In the genomic region with DNA sequence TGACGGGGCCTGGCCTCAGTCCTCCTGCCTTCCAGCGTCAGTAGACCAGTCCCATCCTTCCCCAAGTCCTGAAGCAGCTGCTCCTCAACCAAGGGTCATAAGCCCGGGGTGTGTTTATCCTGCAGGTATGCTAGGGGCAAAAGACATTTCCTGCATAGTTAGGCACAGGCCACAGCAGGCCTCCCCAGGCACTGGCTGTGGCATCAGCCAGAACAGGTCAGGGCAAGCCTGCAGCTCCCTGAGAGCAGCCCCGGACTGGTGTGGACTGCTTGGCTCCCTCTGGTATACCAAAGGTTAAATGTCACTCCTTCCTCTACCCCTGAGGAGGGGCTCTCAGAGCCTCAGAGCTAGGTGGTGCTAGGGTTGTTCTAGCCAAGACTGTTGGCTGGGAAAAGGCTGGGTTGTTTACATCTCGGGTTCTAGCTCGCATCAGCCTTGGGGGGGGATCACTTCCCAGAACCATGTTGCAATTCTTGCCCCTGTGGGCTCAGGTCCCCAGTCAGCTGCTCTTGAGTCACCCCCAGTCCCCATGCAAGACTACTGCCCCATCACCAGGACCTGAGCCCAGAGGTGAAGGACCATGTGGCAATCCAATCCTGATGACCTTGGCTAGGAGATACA, we compare ENCODE assay signal across 9 cellular contexts. TPM values are rescaled to one million over a fixed set of nuclear protein-coding genes. Genes with fewer than 3 reads are reported as not detected.
DNase-seq lines count a peak whose midpoint lies in the region; ATAC-seq and TF ChIP-seq lines count a peak whose summit lies in the region.
"Had no signal": no experiment of that assay in that cellular context is flagged by ENCODE, and none has a peak within 500 bp of the region (broad histone marks: within the 10 kb centered on the region; RNA-seq: fewer than 3 reads in every experiment).

No MANE protein-coding gene starts in this region.

- H4K20me1 ChIP-seq in PC-3 (ENCODE audit: low read length) = no peaks in the 10 kb centered on the region

- H3K9ac ChIP-seq in PC-3 (ENCODE audit: low read length) = no peak overlapping the region
- no peak overlapping the region for H3K9ac ChIP-seq in parathyroid adenoma

- H3K27me3 ChIP-seq in BJ (ENCODE audit: control insufficient read depth, insufficient read depth, low read length) = no peaks in the 10 kb centered on the region
- no peaks in the 10 kb centered on the region for H3K27me3 ChIP-seq in PC-3 (ENCODE audit: low read length)
- H3K27me3 ChIP-seq in parathyroid adenoma (ENCODE audit: control insufficient read depth, insufficient read depth, low read length) = no peaks in the 10 kb centered on the region

- intact Hi-C loops in PC-3 (cut with micrococcal nuclease) (no loop called here), mucosa of descending colon (cut with DNase I, micrococcal nuclease) (no loop called here)

- peaks cover 34% of the 10 kb centered on the region for H3K36me3 ChIP-seq in BJ (ENCODE audit: control insufficient read depth, insufficient read depth, low read length)
- H3K36me3 ChIP-seq in PC-3 (ENCODE audit: low read depth, low read length) = peaks cover 19% of the 10 kb centered on the region; the same call in 1 of the 2 replicates
- H3K36me3 ChIP-seq in parathyroid adenoma (ENCODE audit: control insufficient read depth, insufficient read depth, low read length) = no peaks in the 10 kb centered on the region
- no peaks in the 10 kb centered on the region for H3K36me3 ChIP-seq in mucosa of descending colon (ENCODE audit: low read depth)

- POLR2A ChIA-PET in BJ (lab: Charles Lee) = interaction anchor here (1.1 kb wide), 1 partner anchor 12 kb away, joined by 21 read pairs; no protein-coding TSS in a partner anchor
- POLR2A ChIA-PET in PC-3 (lab: Charles Lee; ENCODE audit: unreplicated experiment) = no interaction called here

- DNase-seq in BJ (ENCODE audit: low read depth) (no peak), PC-3 (no peak), fibroblast of peridontal ligament (ENCODE audit: extremely low read depth) (peak; percentile 60), mucosa of descending colon (no peak)
- DNase-seq: stimulated activated CD4-positive, alpha-beta T cell treated with anti-CD3 and anti-CD28 coated beads, Interleukin-12 subunit alpha, Interleukin-12 subunit beta, amount 100 ng/mL, for 4 hours had no signal

- H3K9me2 ChIP-seq in PC-3 (replicated peaks; ENCODE audit: low read length) = no peaks in the 10 kb centered on the region

- H3K9me3 ChIP-seq in PC-3 (ENCODE audit: low read length) (no peaks in the 10 kb centered on the region), parathyroid adenoma (ENCODE audit: control insufficient read depth, low read length) (no peaks in the 10 kb centered on the region), mucosa of descending colon (no peaks in the 10 kb centered on the region)

- peaks cover 22% of the 10 kb centered on the region; the same call in 1 of the 2 replicates for H3K4me1 ChIP-seq in PC-3 (ENCODE audit: insufficient read depth, low read length)
- peaks cover 13% of the 10 kb centered on the region for H3K4me1 ChIP-seq in parathyroid adenoma
- peaks cover 5% of the 10 kb centered on the region for H3K4me1 ChIP-seq in mucosa of descending colon (ENCODE audit: low read depth)

- peaks cover 43% of the 10 kb centered on the region for H3K79me2 ChIP-seq in PC-3 (ENCODE audit: low read length)
- H3K79me2 ChIP-seq in parathyroid adenoma = peaks cover 15% of the 10 kb centered on the region

- CTCF ChIA-PET in BJ (lab: Yijun Ruan, JAX) = interaction anchor here (1.3 to 9.9 kb wide), 4 partner anchors 12 to 91 kb away, joined by 4 to 246 read pairs (median 46); no protein-coding TSS in a partner anchor
- CTCF ChIA-PET in PC-3 (lab: Charles Lee) = no interaction called here

- no TSS peak for BruUV-seq in PC-3 (replicated peaks; lab: Mats Ljungman, UMichigan)

- H3K4me3 ChIP-seq in BJ (ENCODE audit: low read depth, low read length) = peak overlapping the region; percentile 83
- H3K4me3 ChIP-seq in PC-3 (ENCODE audit: low read length) = no peak overlapping the region
- no peak overlapping the region for H3K4me3 ChIP-seq in parathyroid adenoma (ENCODE audit: low read depth, low read length)
- H3K4me3 ChIP-seq in mucosa of descending colon = no peak overlapping the region

- H3F3A ChIP-seq in PC-3 (ENCODE audit: low read length, unreplicated experiment) = peaks cover 6% of the 10 kb centered on the region

- ATAC-seq in PC-3 (no peak), HG02981 (IDR thresholded peaks at IDR 0.05; ENCODE audit: unreplicated experiment) (no peak), GM21619 (IDR thresholded peaks at IDR 0.05; ENCODE audit: unreplicated experiment) (no peak), HG02610 (IDR thresholded peaks at IDR 0.05; ENCODE audit: unreplicated experiment) (no peak), mucosa of descending colon (no peak)

- no peak overlapping the region for H3K27ac ChIP-seq in PC-3 (ENCODE audit: low read length)
- H3K27ac ChIP-seq in parathyroid adenoma = peak overlapping the region; percentile 77

- TF ChIP-seq CTCF in BJ (IDR thresholded peaks at IDR 0.05; ENCODE audit: insufficient read depth, low read depth, low read length) (no peak), PC-3 (conservative IDR thresholded peaks at IDR 0.05; ENCODE audit: low read depth, low read length) (no peak), parathyroid adenoma (IDR thresholded peaks at IDR 0.05) (no peak), mucosa of descending colon (IDR thresholded peaks at IDR 0.05) (no peak)

- peak overlapping the region; percentile 90 for H3K4me2 ChIP-seq in PC-3 (ENCODE audit: low read length)
- H3K4me2 ChIP-seq in parathyroid adenoma (ENCODE audit: low read length) = no peak overlapping the region

- H2AFZ ChIP-seq in PC-3 (ENCODE audit: low read length) (no peak overlapping the region), parathyroid adenoma (peak overlapping the region; percentile 80)

RNA-seq across cellular contexts. Expression of a gene that starts 2.9 kb away (rescaled TPM):
- 327 and 592 TPM in 2 replicates for polyA plus RNA-seq in BJ (2011; rRNA removed)
- 176 and 229 TPM in 2 replicates for polyA minus RNA-seq in BJ (2011; rRNA and poly(A)+ RNA removed)
- total RNA-seq in PC-3 (2014; rRNA removed) = 80.4 and 85.0 TPM in 2 replicates
- total RNA-seq in mucosa of descending colon = 100 to 1,000 TPM in 2 of 3 donors, 10 to 100 TPM in 1; 48.1 to 161 (median 104) TPM

RNA-seq across cellular contexts. Expression of a gene that starts 9.6 kb away (rescaled TPM):
- 66.7 and 78.6 TPM in 2 replicates for polyA plus RNA-seq in BJ (2011; rRNA removed)
- 14.4 and 15.7 TPM in 2 replicates for polyA minus RNA-seq in BJ (2011; rRNA and poly(A)+ RNA removed)
- total RNA-seq in PC-3 (2014; rRNA removed) = 114 and 180 TPM in 2 replicates
- total RNA-seq in mucosa of descending colon = 10 to 100 TPM; 59.1 to 79.1 (median 64.5) TPM

RNA-seq across cellular contexts. Expression of a gene that starts 24.0 kb away (rescaled TPM):
- 7.5 and 9.4 TPM in 2 replicates for polyA plus RNA-seq in BJ (2011; rRNA removed)
- 5.3 and 8.2 TPM in 2 replicates for polyA minus RNA-seq in BJ (2011; rRNA and poly(A)+ RNA removed)
- total RNA-seq in PC-3 (2014; rRNA removed) (not detected in 2 replicates), mucosa of descending colon (10 to 100 TPM in 2 of 3 donors, 1 to 10 TPM in 1; 7.6 to 13.7 (median 13.2) TPM)

RNA-seq across cellular contexts. Expression of a gene that starts 32.3 kb away (rescaled TPM):
- 124 and 308 TPM in 2 replicates for polyA plus RNA-seq in BJ (2011; rRNA removed)
- 190 and 213 TPM in 2 replicates for polyA minus RNA-seq in BJ (2011; rRNA and poly(A)+ RNA removed)
- total RNA-seq in PC-3 (2014; rRNA removed) = 46.5 and 59.3 TPM in 2 replicates
- 100 to 1,000 TPM; 218 to 276 (median 245) TPM for total RNA-seq in mucosa of descending colon

RNA-seq across cellular contexts. Expression of a gene that starts 43.8 kb away (rescaled TPM):
- polyA plus RNA-seq in BJ (2011; rRNA removed) = 0.05 and 0.10 TPM in 2 replicates
- 0.10 and 0.43 TPM in 2 replicates for polyA minus RNA-seq in BJ (2011; rRNA and poly(A)+ RNA removed)
- total RNA-seq in PC-3 (2014; rRNA removed) = 0.18 TPM in 1 of 2 replicates, not detected in the other
- under 1 TPM; 0.35 to 0.66 (median 0.51) TPM for total RNA-seq in mucosa of descending colon
